ENCODE assay signal across 2 cellular contexts in genomic region chr3:63934041-63934440, GRCh38.
TF ChIP-seq lines count a peak whose summit lies in the region.

No MANE protein-coding gene starts in this region.

TF ChIP-seq in HEK293, 187 proteins besides CTCF, POLR2A, EP300 and RAD21 (continued from another document):
- TF ChIP-seq, protein P1, sequence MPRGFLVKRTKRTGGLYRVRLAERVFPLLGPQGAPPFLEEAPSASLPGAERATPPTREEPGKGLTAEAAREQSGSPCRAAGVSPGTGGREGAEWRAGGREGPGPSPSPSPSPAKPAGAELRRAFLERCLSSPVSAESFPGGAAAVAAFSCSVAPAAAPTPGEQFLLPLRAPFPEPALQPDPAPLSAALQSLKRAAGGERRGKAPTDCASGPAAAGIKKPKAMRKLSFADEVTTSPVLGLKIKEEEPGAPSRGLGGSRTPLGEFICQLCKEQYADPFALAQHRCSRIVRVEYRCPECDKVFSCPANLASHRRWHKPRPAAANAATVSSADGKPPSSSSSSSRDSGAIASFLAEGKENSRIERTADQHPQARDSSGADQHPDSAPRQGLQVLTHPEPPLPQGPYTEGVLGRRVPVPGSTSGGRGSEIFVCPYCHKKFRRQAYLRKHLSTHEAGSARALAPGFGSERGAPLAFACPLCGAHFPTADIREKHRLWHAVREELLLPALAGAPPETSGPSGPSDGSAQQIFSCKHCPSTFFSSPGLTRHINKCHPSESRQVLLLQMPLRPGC (tag by site-specific recombination; IDR thresholded peaks at IDR 0.05), result no peak
- no peak for TF ChIP-seq PRDM1 (tag by site-specific recombination; IDR thresholded peaks at IDR 0.05)
- no peak for TF ChIP-seq ZNF292 (tag by site-specific recombination; IDR thresholded peaks at IDR 0.05; ENCODE audit: borderline replicate concordance, low read depth)
- no peak for TF ChIP-seq KLF1 (tag by site-specific recombination; IDR thresholded peaks at IDR 0.05)
- TF ChIP-seq ZNF324 (tag by site-specific recombination; IDR thresholded peaks at IDR 0.05), result no peak
- TF ChIP-seq, protein P2, sequence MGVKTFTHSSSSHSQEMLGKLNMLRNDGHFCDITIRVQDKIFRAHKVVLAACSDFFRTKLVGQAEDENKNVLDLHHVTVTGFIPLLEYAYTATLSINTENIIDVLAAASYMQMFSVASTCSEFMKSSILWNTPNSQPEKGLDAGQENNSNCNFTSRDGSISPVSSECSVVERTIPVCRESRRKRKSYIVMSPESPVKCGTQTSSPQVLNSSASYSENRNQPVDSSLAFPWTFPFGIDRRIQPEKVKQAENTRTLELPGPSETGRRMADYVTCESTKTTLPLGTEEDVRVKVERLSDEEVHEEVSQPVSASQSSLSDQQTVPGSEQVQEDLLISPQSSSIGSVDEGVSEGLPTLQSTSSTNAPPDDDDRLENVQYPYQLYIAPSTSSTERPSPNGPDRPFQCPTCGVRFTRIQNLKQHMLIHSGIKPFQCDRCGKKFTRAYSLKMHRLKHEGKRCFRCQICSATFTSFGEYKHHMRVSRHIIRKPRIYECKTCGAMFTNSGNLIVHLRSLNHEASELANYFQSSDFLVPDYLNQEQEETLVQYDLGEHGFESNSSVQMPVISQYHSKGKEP (tag by site-specific recombination; IDR thresholded peaks at IDR 0.05), result no peak
- TF ChIP-seq ZFHX2 (tag by site-specific recombination; conservative IDR thresholded peaks at IDR 0.05), result peak; percentile 40
- 0 out of 2 replicates have a peak, but pooled peaks have one; percentile 15 for TF ChIP-seq EGR2 (tag by site-specific recombination; IDR thresholded peaks at IDR 0.05; ENCODE audit: low read depth)

TF ChIP-seq in GM12878, 131 proteins besides CTCF, POLR2A, EP300 and RAD21 (continued from another document):
- no peak for TF ChIP-seq EGR1 (IDR thresholded peaks at IDR 0.05; ENCODE audit: borderline replicate concordance in 1 of 2, low read depth in 2 of 2, low read length in 2 of 2)
- no peak for TF ChIP-seq POLR2AphosphoS5 (IDR thresholded peaks at IDR 0.05; ENCODE audit: low read length)
- TF ChIP-seq MXI1 (IDR thresholded peaks at IDR 0.05; ENCODE audit: low read depth, low read length), result no peak
- TF ChIP-seq SMAD1 (IDR thresholded peaks at IDR 0.05; ENCODE audit: low read depth, partially characterized antibody), result no peak
- no peak for TF ChIP-seq CEBPZ (IDR thresholded peaks at IDR 0.05; ENCODE audit: low read depth, low read length)
- no peak for TF ChIP-seq PAX5 (IDR thresholded peaks at IDR 0.05; ENCODE audit: borderline replicate concordance, low read depth, low read length)
- no peak for TF ChIP-seq EED (IDR thresholded peaks at IDR 0.05; ENCODE audit: low read depth)
- no peak for TF ChIP-seq KAT2A (conservative IDR thresholded peaks at IDR 0.05; ENCODE audit: control insufficient read depth, low read depth, low read length)
- TF ChIP-seq ZNF24 (IDR thresholded peaks at IDR 0.05), result no peak
